Comparison of ENCODE assay signal across 20 cellular contexts in the genomic region with DNA sequence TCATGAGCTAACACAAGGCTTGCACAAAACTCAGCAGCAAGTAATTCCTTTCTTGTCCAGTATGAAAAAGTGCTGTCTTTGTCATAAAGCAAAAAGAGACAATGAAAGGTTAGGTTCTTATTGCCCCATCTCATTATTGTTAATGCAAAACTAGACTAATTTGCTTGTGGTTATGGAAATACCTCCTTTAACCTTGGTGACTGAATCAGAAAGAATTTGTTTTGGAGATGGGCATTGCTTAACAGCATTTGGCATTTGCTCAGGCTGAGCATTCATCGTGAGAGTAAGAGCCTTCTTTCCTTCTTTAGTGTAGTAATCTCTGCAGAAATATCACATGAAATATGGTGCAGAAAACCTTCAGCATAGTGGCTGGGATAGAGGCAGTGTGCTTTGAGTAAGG.
DNase-seq lines count a peak whose midpoint lies in the region; ATAC-seq, FAIRE-seq and TF ChIP-seq lines count a peak whose summit lies in the region.
"Had no signal": no experiment of that assay in that cellular context is flagged by ENCODE, and none has a peak within 500 bp of the region (broad histone marks: within the 10 kb centered on the region; RNA-seq: fewer than 3 reads in every experiment).

No MANE protein-coding gene starts in this region.

- WGBS in mammary epithelial cell (ENCODE audit: low coverage, missing lambda C conversion rate), result 0% methylated on average over 1 of the region's 1 CpG
- 7 to 18% (median 10%) methylated on average over 1 of the region's 1 CpG for WGBS in ovary, 3 donors

- dilution Hi-C loops in mammary epithelial cell (cut with HindIII; ENCODE audit: low sequenced_read_pairs), result no loop called here
- dilution Hi-C loops in keratinocyte (cut with MboI; ENCODE audit: extremely low pct_ligation_motif_present, low sequenced_read_pairs), result no loop called here

- peaks cover 0 to 24% (median 6%) of the 10 kb centered on the region in 5 donors for H3K9me3 Mint-ChIP-seq in CD8-positive, alpha-beta memory T cell
- H3K9me3 Mint-ChIP-seq in chondrocyte (ENCODE audit: low read depth), result peaks cover 3% of the 10 kb centered on the region

- H3K27ac Mint-ChIP-seq in CD8-positive, alpha-beta memory T cell, result no peak overlapping the region
- H3K27ac Mint-ChIP-seq in chondrocyte (ENCODE audit: unreplicated experiment), result no peak overlapping the region

- H3K4me3 ChIP-seq in mammary epithelial cell (replicated peaks in 1 of 3; ENCODE audit: insufficient read depth in 1 of 3, low read depth in 2 of 3, low read length in 3 of 3) (no peak overlapping the region), keratinocyte (ENCODE audit: control insufficient read depth in 2 of 3, extremely low read depth in 1 of 3, insufficient read depth in 2 of 3, low read depth in 1 of 3, low read length in 3 of 3) (no peak overlapping the region), HAP-1 (no peak overlapping the region), ovary (no peak overlapping the region)
- H3K4me3 ChIP-seq in CD8-positive, alpha-beta memory T cell (ENCODE audit: low read length), result no peak overlapping the region
- H3K4me3 ChIP-seq: PC-9, stomach had no signal

- no peaks in the 10 kb centered on the region for H3K9me1 ChIP-seq in keratinocyte (ENCODE audit: control insufficient read depth, extremely low read depth, insufficient read depth, low read length)

- no TSS peak for BruUV-seq in mammary epithelial cell (replicated peaks; lab: Mats Ljungman, UMichigan)

- DNase-seq in A172 (ENCODE audit: low spot score) (peak; percentile 1), mammary epithelial cell (peak; percentile 12), keratinocyte (ENCODE audit: low read depth, low spot score) (no peak), HAP-1 (ENCODE audit: low spot score in 2 of 2) (no peak), ovary (no peak), chondrocyte (ENCODE audit: low spot score) (no peak)
- DNase-seq in CD8-positive, alpha-beta memory T cell, result no peak
- DNase-seq: 8988T; activated gamma-delta T cell treated with Interleukin-2 at 50 U/mL for 16 hours; Caco-2; glutamatergic neuron; islet precursor cell; NCI-H1930; NCI-H524; PC-9; stimulated activated CD4-positive, alpha-beta T cell treated with anti-CD3 and anti-CD28 coated beads, Interleukin-15, amount 100 ng/mL, for 24 hours; stomach; SW 1271 had no signal

- CTCF ChIA-PET in mammary epithelial cell (lab: Charles Lee; ENCODE audit: low non-redundant PET), result interaction anchor here (0.6 kb wide), 1 partner anchor 15 kb away, joined by 10 read pairs; no protein-coding TSS in a partner anchor
- CTCF ChIA-PET in CD8-positive, alpha-beta memory T cell (lab: Charles Lee), result no interaction called here

- H3K9ac ChIP-seq in mammary epithelial cell (ENCODE audit: insufficient read depth, low read length) (no peak overlapping the region), keratinocyte (ENCODE audit: control insufficient read depth, extremely low read depth, insufficient read depth, low read length) (no peak overlapping the region)

- H3K36me3 Mint-ChIP-seq in CD8-positive, alpha-beta memory T cell, result no peaks in the 10 kb centered on the region
- H3K36me3 Mint-ChIP-seq in chondrocyte (ENCODE audit: low read depth), result no peaks in the 10 kb centered on the region

- POLR2A ChIA-PET in CD8-positive, alpha-beta memory T cell (lab: Charles Lee), result no interaction called here

- H3K27me3 ChIP-seq in mammary epithelial cell (ENCODE audit: insufficient read depth, low read length), result no peaks in the 10 kb centered on the region
- H3K27me3 ChIP-seq in keratinocyte (ENCODE audit: control insufficient read depth, extremely low read depth, insufficient read depth, low read length), result no peaks in the 10 kb centered on the region
- H3K27me3 ChIP-seq in HAP-1 (ENCODE audit: low read depth), result no peaks in the 10 kb centered on the region
- no peaks in the 10 kb centered on the region for H3K27me3 ChIP-seq in ovary
- H3K27me3 ChIP-seq in CD8-positive, alpha-beta memory T cell (ENCODE audit: insufficient read depth, low read length, poor library complexity, severe bottlenecking), result no peaks in the 10 kb centered on the region
- H3K27me3 ChIP-seq: stomach had no signal

- FAIRE-seq in keratinocyte (lab: Jason Lieb, UNC), result peak; percentile 79
- FAIRE-seq: GM19239 had no signal

- H3K9me3 ChIP-seq in mammary epithelial cell (replicated peaks; ENCODE audit: insufficient read depth, low read length) (no peaks in the 10 kb centered on the region), keratinocyte (ENCODE audit: control insufficient read depth, low read depth, low read length) (no peaks in the 10 kb centered on the region), HAP-1 (no peaks in the 10 kb centered on the region), ovary (no peaks in the 10 kb centered on the region)
- H3K9me3 ChIP-seq in CD8-positive, alpha-beta memory T cell (ENCODE audit: low read length), result no peaks in the 10 kb centered on the region
- H3K9me3 ChIP-seq: Caco-2 had no signal

- H3K4me1 ChIP-seq in mammary epithelial cell (ENCODE audit: insufficient read depth, low read length), result no peaks in the 10 kb centered on the region
- no peaks in the 10 kb centered on the region for H3K4me1 ChIP-seq in keratinocyte (ENCODE audit: control insufficient read depth, extremely low read depth, insufficient read depth, low read length)
- H3K4me1 ChIP-seq in HAP-1, result no peaks in the 10 kb centered on the region
- H3K4me1 ChIP-seq in ovary (ENCODE audit: insufficient read depth), result no peaks in the 10 kb centered on the region
- no peaks in the 10 kb centered on the region for H3K4me1 ChIP-seq in CD8-positive, alpha-beta memory T cell (ENCODE audit: insufficient read depth, low read length)
- H3K4me1 ChIP-seq: Caco-2, stomach had no signal

- H3K4me2 ChIP-seq in mammary epithelial cell (ENCODE audit: insufficient read depth, low read depth, low read length), result no peak overlapping the region
- H3K4me2 ChIP-seq in keratinocyte (ENCODE audit: control insufficient read depth, extremely low read depth, insufficient read depth, low read depth, low read length), result no peak overlapping the region
- H3K4me2 ChIP-seq: PC-9 had no signal

- intact Hi-C loops in mammary epithelial cell (cut with micrococcal nuclease) (no loop called here), ovary (cut with DNase I) (no loop called here)

- ATAC-seq in HG02981 (IDR thresholded peaks at IDR 0.05; ENCODE audit: unreplicated experiment), result peak; percentile 52

- no peaks in the 10 kb centered on the region for H3K27me3 Mint-ChIP-seq in CD8-positive, alpha-beta memory T cell
- H3K27me3 Mint-ChIP-seq in chondrocyte (ENCODE audit: low read depth), result no peaks in the 10 kb centered on the region

- H3K27ac ChIP-seq in mammary epithelial cell (ENCODE audit: insufficient read depth, low read depth, low read length), result no peak overlapping the region
- H3K27ac ChIP-seq in keratinocyte (ENCODE audit: control insufficient read depth, insufficient read depth, low read length), result no peak overlapping the region
- H3K27ac ChIP-seq in ovary, result no peak overlapping the region
- no peak overlapping the region for H3K27ac ChIP-seq in CD8-positive, alpha-beta memory T cell (ENCODE audit: low read depth, low read length)
- H3K27ac ChIP-seq: PC-9, stomach had no signal

- in situ Hi-C loops in mammary epithelial cell (cut with MboI; ENCODE audit: low sequenced_read_pairs in 2 of 2) (no loop called here), HAP-1 (cut with MboI; ENCODE audit: low sequenced_read_pairs) (no loop called here)

- no peak for TF ChIP-seq CTCF in mammary epithelial cell (conservative IDR thresholded peaks at IDR 0.05 in 1 of 2, IDR thresholded peaks at IDR 0.05 in 1 of 2; ENCODE audit: extremely low read depth in 1 of 2, insufficient read depth in 1 of 2, low read depth in 1 of 2, low read length in 2 of 2)
- TF ChIP-seq CTCF in keratinocyte (optimal IDR thresholded peaks at IDR 0.05 in 1 of 3, IDR thresholded peaks at IDR 0.05 in 1 of 3, conservative IDR thresholded peaks at IDR 0.05 in 1 of 3; ENCODE audit: extremely low read depth in 1 of 3, insufficient read depth in 2 of 3, low read length in 3 of 3), result no peak
- TF ChIP-seq CTCF in ovary (IDR thresholded peaks at IDR 0.05), result no peak
- TF ChIP-seq CTCF in chondrocyte (IDR thresholded peaks at IDR 0.05), result no peak

- H3K36me3 ChIP-seq in mammary epithelial cell (ENCODE audit: insufficient read depth, low read length) (no peaks in the 10 kb centered on the region), keratinocyte (ENCODE audit: control insufficient read depth in 2 of 2, extremely low read depth in 1 of 2, insufficient read depth in 2 of 2, low read length in 2 of 2) (no peaks in the 10 kb centered on the region), HAP-1 (replicated peaks) (no peaks in the 10 kb centered on the region), ovary (no peaks in the 10 kb centered on the region)
- H3K36me3 ChIP-seq in CD8-positive, alpha-beta memory T cell (ENCODE audit: insufficient read depth, low read length), result no peaks in the 10 kb centered on the region
- H3K36me3 ChIP-seq: stomach had no signal

- no peak overlapping the region for H3K4me3 Mint-ChIP-seq in CD8-positive, alpha-beta memory T cell
- no peak overlapping the region for H3K4me3 Mint-ChIP-seq in chondrocyte (ENCODE audit: unreplicated experiment)

- H3K4me1 Mint-ChIP-seq in CD8-positive, alpha-beta memory T cell, result no peaks in the 10 kb centered on the region
- H3K4me1 Mint-ChIP-seq in chondrocyte (ENCODE audit: low read depth), result peaks cover 12% of the 10 kb centered on the region

- no peak for TF ChIP-seq EP300 in ovary (IDR thresholded peaks at IDR 0.05)

- no peak overlapping the region for H2AFZ ChIP-seq in mammary epithelial cell (ENCODE audit: low read depth, low read length)
- H2AFZ ChIP-seq in keratinocyte (ENCODE audit: control insufficient read depth, low read length), result no peak overlapping the region
- H2AFZ ChIP-seq: PC-9 had no signal

- H4K20me1 ChIP-seq in mammary epithelial cell (ENCODE audit: insufficient read depth, low read length), result no peaks in the 10 kb centered on the region
- no peaks in the 10 kb centered on the region for H4K20me1 ChIP-seq in keratinocyte (ENCODE audit: control insufficient read depth, extremely low read depth, insufficient read depth, low read length)

- H3K79me2 ChIP-seq in mammary epithelial cell (ENCODE audit: insufficient read depth, low read length), result no peaks in the 10 kb centered on the region
- H3K79me2 ChIP-seq in keratinocyte (ENCODE audit: control insufficient read depth, insufficient read depth, low read length), result no peaks in the 10 kb centered on the region

- no peak for TF ChIP-seq POLR2A in ovary (IDR thresholded peaks at IDR 0.05)

Comparison
In these comparisons a context has a peak if more than half of its experiments do, and no peak if none do; other contexts are left out.
1. DNase-seq: peak in A172 (single experiment) and mammary epithelial cell (single experiment); none in keratinocyte (single experiment), HAP-1 (0 of 2), ovary (0 of 5), CD8-positive, alpha-beta memory T cell (0 of 5) and chondrocyte (single experiment).